ENCODE assay signal across 20 cellular contexts in the genomic region with DNA sequence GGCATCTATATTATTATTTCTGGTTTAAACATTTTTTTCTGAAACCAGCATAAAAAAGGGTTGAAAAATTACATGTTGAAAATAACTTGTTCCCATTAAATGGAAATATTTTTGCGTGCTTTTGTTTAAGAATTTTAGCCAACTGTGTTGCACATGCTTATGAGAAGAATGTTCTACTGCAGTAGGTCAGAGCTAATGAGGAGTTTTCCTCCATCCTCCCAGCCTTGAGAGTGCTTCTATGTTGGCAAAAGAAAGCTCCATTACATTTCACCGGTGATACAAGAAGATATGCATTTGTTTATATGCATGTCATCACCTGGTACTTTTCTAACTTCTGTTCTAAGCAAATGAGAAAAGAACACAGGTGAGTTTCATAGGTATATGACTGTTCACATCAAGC. TPM values are rescaled to one million over a fixed set of nuclear protein-coding genes. Genes with fewer than 3 reads are reported as not detected.
DNase-seq lines count a peak whose midpoint lies in the region; ATAC-seq, FAIRE-seq and TF ChIP-seq lines count a peak whose summit lies in the region.
"Had no signal": no experiment of that assay in that cellular context is flagged by ENCODE, and none has a peak within 500 bp of the region (broad histone marks: within the 10 kb centered on the region; RNA-seq: fewer than 3 reads in every experiment).

No MANE protein-coding gene starts in this region.

- H3K27me3 Mint-ChIP-seq in Calu3 (ENCODE audit: unreplicated experiment), result no peaks in the 10 kb centered on the region

- H3K9me3 Mint-ChIP-seq in Calu3 (ENCODE audit: low read depth, unreplicated experiment), result no peaks in the 10 kb centered on the region
- H3K9me3 Mint-ChIP-seq: CD8-positive, alpha-beta T cell had no signal

- CTCF ChIA-PET in Calu3 (lab: Charles Lee), result interaction anchor here (1.3 kb wide), 1 partner anchor 63 kb away, joined by 4 read pairs; a partner anchor contains a TSS

- no peak overlapping the region for H3K4me3 Mint-ChIP-seq in Calu3 (ENCODE audit: low read depth, unreplicated experiment)
- H3K4me3 Mint-ChIP-seq: CD8-positive, alpha-beta T cell; H9 had no signal

- peak; percentile 15 for FAIRE-seq in frontal cortex (lab: Jason Lieb, UNC)
- FAIRE-seq: A204.1, GM12891, H1, K562 had no signal

- peak overlapping the region; percentile 43 for H3K4me2 ChIP-seq in GM23248 (ENCODE audit: unreplicated experiment)
- H3K4me2 ChIP-seq: BLaER1 had no signal

- H3K79me2 ChIP-seq in GM23248 (ENCODE audit: insufficient read depth), result no peaks in the 10 kb centered on the region

- peaks cover 21% of the 10 kb centered on the region for H3K4me1 Mint-ChIP-seq in Calu3 (ENCODE audit: low read depth, unreplicated experiment)

- intact Hi-C loops in Calu3 (cut with micrococcal nuclease; ENCODE audit: unreplicated experiment), result no loop called here
- intact Hi-C loops in lower lobe of right lung (cut with DNase I), result no loop called here
- intact Hi-C loops in body of pancreas (cut with DNase I), result no loop called here

- 14 to 15% methylated on average over 2 of the region's 2 CpGs for WGBS in GM23248 (ENCODE audit: low coverage in 1 of 2, low lambda C conversion rate in 2 of 2, missing lambda C conversion rate in 2 of 2), 2 experiments
- 72 to 86% methylated on average over 2 of the region's 2 CpGs for WGBS in body of pancreas, 2 donors

- DNase-seq in Calu3 (no peak), GM23248 (peak; percentile 7), choroid plexus epithelial cell (ENCODE audit: low read depth) (peak; percentile 5), frontal cortex (ENCODE audit: low spot score in 2 of 2) (no peak), lower lobe of right lung (no peak), body of pancreas (no peak), NCI-H2107 treated with DMSO at 0.1 percent for 48 hours (lab: John Stamatoyannopoulos, UW; ENCODE audit: unreplicated experiment) (no peak)
- no peak for DNase-seq in activated CD4-positive, alpha-beta T cell treated with anti-CD3 and anti-CD28 coated beads for 48 hours
- DNase-seq: CD8-positive, alpha-beta T cell; DMS 273 treated with DMSO at 0.1 percent for 48 hours; DMS53; DND-41; H9 had no signal

- in situ Hi-C loops in GM23248 (cut with MboI), result no loop called here

- no peaks in the 10 kb centered on the region for H3K36me3 ChIP-seq in GM23248 (ENCODE audit: low read depth)
- H3K36me3 ChIP-seq in lower lobe of right lung, result no peaks in the 10 kb centered on the region
- H3K36me3 ChIP-seq in body of pancreas (replicated peaks in 1 of 2; ENCODE audit: insufficient read depth in 1 of 2, low read depth in 2 of 2), result no peaks in the 10 kb centered on the region
- H3K36me3 ChIP-seq: BLaER1 had no signal

- peak overlapping the region; percentile 74 for H3K27ac Mint-ChIP-seq in Calu3 (ENCODE audit: unreplicated experiment)
- H3K27ac Mint-ChIP-seq: CD8-positive, alpha-beta T cell; H9 had no signal

- TF ChIP-seq POLR2A in body of pancreas (IDR thresholded peaks at IDR 0.05), result no peak

- H2AFZ ChIP-seq in GM23248, result no peak overlapping the region

- no peak for TF ChIP-seq CTCF in Calu3 (IDR thresholded peaks at IDR 0.05; ENCODE audit: unreplicated experiment)
- no peak for TF ChIP-seq CTCF in choroid plexus epithelial cell (conservative IDR thresholded peaks at IDR 0.05; ENCODE audit: low read depth, low read length)
- no peak for TF ChIP-seq CTCF in lower lobe of right lung (IDR thresholded peaks at IDR 0.05)
- TF ChIP-seq CTCF in body of pancreas (IDR thresholded peaks at IDR 0.05), result no peak

- H3K9me3 ChIP-seq in GM23248 (ENCODE audit: low read depth), result no peaks in the 10 kb centered on the region
- H3K9me3 ChIP-seq in lower lobe of right lung, result no peaks in the 10 kb centered on the region
- H3K9me3 ChIP-seq in body of pancreas, result no peaks in the 10 kb centered on the region
- H3K9me3 ChIP-seq: BLaER1 had no signal

- no peaks in the 10 kb centered on the region for H3K27me3 ChIP-seq in GM23248 (replicated peaks; ENCODE audit: insufficient read depth)
- no peaks in the 10 kb centered on the region for H3K27me3 ChIP-seq in lower lobe of right lung (ENCODE audit: low read depth)
- no peaks in the 10 kb centered on the region for H3K27me3 ChIP-seq in body of pancreas
- H3K27me3 ChIP-seq: BLaER1 had no signal

- ATAC-seq in lower lobe of right lung, result no peak
- no peak for ATAC-seq in body of pancreas
- ATAC-seq: CD8-positive, alpha-beta T cell; K562 had no signal

- peaks cover 4% of the 10 kb centered on the region for H3F3A ChIP-seq in GM23248 (ENCODE audit: insufficient read depth)

- H3K9me2 ChIP-seq in GM23248 (ENCODE audit: insufficient read depth), result no peaks in the 10 kb centered on the region

- no peaks in the 10 kb centered on the region for H4K20me1 ChIP-seq in GM23248 (ENCODE audit: insufficient read depth)
- H4K20me1 ChIP-seq: BLaER1 had no signal

- peak overlapping the region; percentile 9; the same call in 1 of the 2 replicates for H3K27ac ChIP-seq in GM23248
- no peak overlapping the region for H3K27ac ChIP-seq in lower lobe of right lung
- H3K27ac ChIP-seq in body of pancreas, result peak overlapping the region in 1 of 4 donors; percentile 70
- H3K27ac ChIP-seq: BLaER1 had no signal

- H3K4me3 ChIP-seq in GM23248 (no peak overlapping the region), choroid plexus epithelial cell (ENCODE audit: low read depth, low read length) (no peak overlapping the region), lower lobe of right lung (no peak overlapping the region), body of pancreas (no peak overlapping the region)
- H3K4me3 ChIP-seq: BLaER1, K562 had no signal

- no peak overlapping the region for H3K9ac ChIP-seq in GM23248
- H3K9ac ChIP-seq: BLaER1 had no signal

- H3K36me3 Mint-ChIP-seq in Calu3 (ENCODE audit: insufficient read depth, unreplicated experiment), result no peaks in the 10 kb centered on the region
- H3K36me3 Mint-ChIP-seq: CD8-positive, alpha-beta T cell had no signal

- BruUV-seq in Calu3 (replicated peaks; lab: Mats Ljungman, UMichigan), result no TSS peak

- peaks cover 12% of the 10 kb centered on the region for H3K4me1 ChIP-seq in GM23248 (ENCODE audit: insufficient read depth)
- H3K4me1 ChIP-seq in lower lobe of right lung, result no peaks in the 10 kb centered on the region
- H3K4me1 ChIP-seq in body of pancreas, result peaks cover 5% of the 10 kb centered on the region
- H3K4me1 ChIP-seq: BLaER1 had no signal

RNA-seq across cellular contexts. Expression of a gene that starts 13.6 kb away (rescaled TPM):
- not detected in 2 replicates for total RNA-seq in Calu3 (2022)
- 0.25 TPM in 1 of 2 replicates, not detected in the other for total RNA-seq in GM23248 (2014; rRNA removed; shearing (Covaris generic))
- polyA plus RNA-seq in GM23248 (2016; fragmentation: Nextera tagmentation; extraction: Ambion mirVana), result not detected in 2 replicates
- total RNA-seq in frontal cortex, result not detected
- 1.4 TPM for total RNA-seq in lower lobe of right lung
- under 1 TPM in 1 of 2 donors, not detected in 1; 0.26 TPM for total RNA-seq in body of pancreas
- total RNA-seq: CD8-positive, alpha-beta T cell; H1; H9 had no signal

RNA-seq across cellular contexts. Expression of a gene that starts 23.9 kb away (rescaled TPM):
- total RNA-seq in Calu3 (2022) (not detected in 2 replicates), frontal cortex (not detected), lower lobe of right lung (not detected), body of pancreas (not detected)
- total RNA-seq in GM23248 (2014; rRNA removed; shearing (Covaris generic)), result not detected in 2 replicates
- polyA plus RNA-seq in GM23248 (2016; fragmentation: Nextera tagmentation; extraction: Ambion mirVana), result not detected in 2 replicates
- total RNA-seq: CD8-positive, alpha-beta T cell; G401; H1; H9; IMR-90; K562 had no signal
- polyA plus RNA-seq: H1, IMR-90, K562 had no signal

Comparison
In these comparisons a context has a peak if more than half of its experiments do, and no peak if none do; other contexts are left out.
1. DNase-seq: peak in GM23248 (single experiment) and choroid plexus epithelial cell (single experiment); none in Calu3 (single experiment), frontal cortex (0 of 2), lower lobe of right lung (single experiment), body of pancreas (0 of 4), activated CD4-positive, alpha-beta T cell treated with anti-CD3 and anti-CD28 coated beads for 48 hours (single experiment) and NCI-H2107 treated with DMSO at 0.1 percent for 48 hours (single experiment).